Comparison of ENCODE assay signal across 8 cellular contexts in genomic region chr14:77301103-77301502, GRCh38. TPM values are rescaled to one million over a fixed set of nuclear protein-coding genes. Genes with fewer than 3 reads are reported as not detected.
A peak's percentile ranks its signal among the peaks of the same experiment; 100 is the strongest.
DNase-seq lines count a peak whose midpoint lies in the region; ATAC-seq and TF ChIP-seq lines count a peak whose summit lies in the region.

No MANE protein-coding gene starts in this region.

- peak; percentile 67 for DNase-seq in NCI-H2107 treated with DMSO at 0.1 percent for 48 hours (lab: John Stamatoyannopoulos, UW; ENCODE audit: unreplicated experiment)
- DNase-seq in activated CD4-positive, CD25-positive, alpha-beta regulatory T cell treated with anti-CD3 and anti-CD28 coated beads, Interleukin-2, amount 50 U/mL, for 72 hours = peak; percentile 57
- peak; percentile 92 for DNase-seq in dermis blood vessel endothelial cell
- peak in 1 of 2 donors; percentile 72 for DNase-seq in left lung
- peak; percentile 38 to 56 for DNase-seq in stimulated activated CD4-positive, alpha-beta T cell treated with anti-CD3 and anti-CD28 coated beads, Interleukin-4, amount 100 ng/mL, for 48 hours (ENCODE audit: low read depth in 2 of 2)

- intact Hi-C loops in left lung (cut with DNase I) = no loop called here

- H3K4me3 ChIP-seq in GM12875 (ENCODE audit: low read depth, low read length) (no peak overlapping the region), left lung (no peak overlapping the region)

- peaks cover 0 to 49% of the 10 kb centered on the region in 2 donors for H3K36me3 ChIP-seq in left lung

- H3K9me3 ChIP-seq in left lung = no peaks in the 10 kb centered on the region

- H3K27me3 ChIP-seq in left lung = no peaks in the 10 kb centered on the region

- ATAC-seq in left lung = peak; percentile 49
- ATAC-seq in HG03442 (IDR thresholded peaks at IDR 0.05; ENCODE audit: unreplicated experiment) = no peak

- TF ChIP-seq CTCF in 22Rv1 (IDR thresholded peaks at IDR 0.05) (peak; percentile 81), GM12875 (IDR thresholded peaks at IDR 0.05; ENCODE audit: borderline replicate concordance, insufficient read depth, low read depth, low read length) (peak; percentile 88), left lung (IDR thresholded peaks at IDR 0.05) (peak; percentile 43 to 64)

- H3K4me1 ChIP-seq in left lung = peaks cover 7 to 24% of the 10 kb centered on the region in 2 donors

- H3K27ac ChIP-seq in 22Rv1 = no peak overlapping the region
- H3K27ac ChIP-seq in left lung = no peak overlapping the region

RNA-seq across cellular contexts. Expression of gene POMT2, which starts 19.6 kb away (rescaled TPM):
- total RNA-seq in dermis blood vessel endothelial cell (8.5 and 14.7 TPM in 2 replicates), left lung (10 to 100 TPM; 29.3 to 32.8 TPM)

RNA-seq across cellular contexts. Expression of gene GSTZ1, which starts 19.7 kb away (rescaled TPM):
- 31.3 and 34.2 TPM in 2 replicates for total RNA-seq in dermis blood vessel endothelial cell
- total RNA-seq in left lung = 10 to 100 TPM; 11.6 to 13.6 TPM

RNA-seq across cellular contexts. Expression of gene NGB, which starts 30.1 kb away (rescaled TPM):
- 0.05 TPM in 1 of 2 replicates, not detected in the other for total RNA-seq in dermis blood vessel endothelial cell
- not detected for total RNA-seq in left lung
